Comparison of ENCODE assay signal across 3 cellular contexts in the genomic region with DNA sequence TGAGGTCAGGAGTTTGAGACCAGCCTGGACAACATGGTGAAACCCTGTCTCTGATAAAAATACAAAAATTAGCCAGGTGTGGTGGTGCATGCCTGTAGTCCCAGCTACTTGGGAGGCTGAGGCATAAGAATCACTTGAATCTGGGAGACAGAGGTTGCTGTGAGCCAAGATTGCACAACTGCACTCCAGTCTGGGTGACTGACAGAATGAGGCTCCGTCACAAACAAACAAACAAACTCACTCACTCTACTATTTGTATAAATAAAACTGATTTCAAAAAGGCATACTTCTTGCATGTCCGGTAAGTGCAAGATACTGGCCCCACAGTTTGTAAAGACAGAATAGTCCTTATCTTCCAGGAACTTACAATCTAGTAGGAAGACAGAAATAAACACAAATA. TPM values are rescaled to one million over a fixed set of nuclear protein-coding genes. Genes with fewer than 3 reads are reported as not detected.
"Had no signal": no experiment of that assay in that cellular context is flagged by ENCODE, and none has a peak within 500 bp of the region (broad histone marks: within the 10 kb centered on the region; RNA-seq: fewer than 3 reads in every experiment).

No MANE protein-coding gene starts in this region.

RNA-seq across cellular contexts. Expression of gene QPCT, which starts 49.6 kb away (rescaled TPM):
- total RNA-seq: activated CD4-positive, alpha-beta memory T cell treated with anti-CD3 and anti-CD28 coated beads, Interleukin-2, amount 10 ng/mL, durations not matched to agents 7 days and 5 days; activated CD4-positive, alpha-beta T cell treated with anti-CD3 and anti-CD28 coated beads, Interleukin-2, amount 10 ng/mL, durations not matched to agents 7 days and 5 days; activated CD8-positive, alpha-beta T cell treated with anti-CD3 and anti-CD28 coated beads, Interleukin-2, amount 10 ng/mL, durations not matched to agents 7 days and 5 days had no signal
